Comparison of ENCODE assay signal across 9 cellular contexts in genomic region chr1:43388021-43388575, GRCh38.
DNase-seq lines count a peak whose midpoint lies in the region; ATAC-seq, FAIRE-seq and TF ChIP-seq lines count a peak whose summit lies in the region.
"Had no signal": no experiment of that assay in that cellular context is flagged by ENCODE, and none has a peak within 500 bp of the region (broad histone marks: within the 10 kb centered on the region; RNA-seq: fewer than 3 reads in every experiment).

No MANE protein-coding gene starts in this region.

- no peaks in the 10 kb centered on the region for H3K27me3 ChIP-seq in neuron (ENCODE audit: insufficient read depth, low read length)

- no peaks in the 10 kb centered on the region for H3K27me3 Mint-ChIP-seq in dendritic cell treated with granulocyte-macrophage colony-stimulating factor and Interleukin-4, amounts not matched to agents 40 ng/mL and 50 ng/mL, for 4 days

- TF ChIP-seq POLR2A in NB4 (IDR thresholded peaks at IDR 0.05; ENCODE audit: extremely low read depth, insufficient read length): no peak

- intact Hi-C loops in dendritic cell treated with granulocyte-macrophage colony-stimulating factor and Interleukin-4, amounts not matched to agents 40 ng/mL and 50 ng/mL, for 4 days (cut with micrococcal nuclease): no loop called here

- no peak overlapping the region for H2AFZ ChIP-seq in neuron (ENCODE audit: low read depth, low read length)

- peaks cover 65% of the 10 kb centered on the region for H3K4me1 Mint-ChIP-seq in dendritic cell treated with granulocyte-macrophage colony-stimulating factor and Interleukin-4, amounts not matched to agents 40 ng/mL and 50 ng/mL, for 4 days (ENCODE audit: low read depth)

- H3K4me3 ChIP-seq in NB4 (ENCODE audit: low read depth, low read length) (peak overlapping the region; percentile 92), neuron (ENCODE audit: low read length) (peak overlapping the region; percentile 76)

- FAIRE-seq in RCC 7860 (lab: Jason Lieb, UNC): no peak

- DNase-seq in DMS79 treated with DMSO at 0.1 percent for 48 hours (lab: John Stamatoyannopoulos, UW) (peak; percentile 9), NB4 (ENCODE audit: low read depth) (no peak), NCI-H2196 treated with DMSO at 0.1 percent for 48 hours (lab: John Stamatoyannopoulos, UW; ENCODE audit: unreplicated experiment) (no peak), RCC 7860 (ENCODE audit: low spot score) (no peak)
- DNase-seq: NCI-H2171 had no signal

- H3K9me3 ChIP-seq in neuron (ENCODE audit: low read length): no peaks in the 10 kb centered on the region

- peak overlapping the region; percentile 99 for H3K4me3 Mint-ChIP-seq in dendritic cell treated with granulocyte-macrophage colony-stimulating factor and Interleukin-4, amounts not matched to agents 40 ng/mL and 50 ng/mL, for 4 days

- H3K4me1 ChIP-seq in neuron (ENCODE audit: insufficient read depth, low read length): peaks cover 14% of the 10 kb centered on the region

- peaks cover 71% of the 10 kb centered on the region for H3K36me3 Mint-ChIP-seq in dendritic cell treated with granulocyte-macrophage colony-stimulating factor and Interleukin-4, amounts not matched to agents 40 ng/mL and 50 ng/mL, for 4 days (ENCODE audit: low read depth)

- no peak for ATAC-seq in HG03135 (IDR thresholded peaks at IDR 0.05; ENCODE audit: unreplicated experiment)
- ATAC-seq in GM21619 (IDR thresholded peaks at IDR 0.05; ENCODE audit: unreplicated experiment): no peak

- peak overlapping the region; percentile 92 for H3K27ac Mint-ChIP-seq in dendritic cell treated with granulocyte-macrophage colony-stimulating factor and Interleukin-4, amounts not matched to agents 40 ng/mL and 50 ng/mL, for 4 days

- H3K9me3 Mint-ChIP-seq in dendritic cell treated with granulocyte-macrophage colony-stimulating factor and Interleukin-4, amounts not matched to agents 40 ng/mL and 50 ng/mL, for 4 days: no peaks in the 10 kb centered on the region

- peaks cover 38% of the 10 kb centered on the region for H3K36me3 ChIP-seq in neuron (ENCODE audit: insufficient read depth, low read length)

- TF ChIP-seq CTCF in NB4 (IDR thresholded peaks at IDR 0.05; ENCODE audit: low read depth, low read length): no peak
